1 cellular context compared by ENCODE assay signal in the genomic region with DNA sequence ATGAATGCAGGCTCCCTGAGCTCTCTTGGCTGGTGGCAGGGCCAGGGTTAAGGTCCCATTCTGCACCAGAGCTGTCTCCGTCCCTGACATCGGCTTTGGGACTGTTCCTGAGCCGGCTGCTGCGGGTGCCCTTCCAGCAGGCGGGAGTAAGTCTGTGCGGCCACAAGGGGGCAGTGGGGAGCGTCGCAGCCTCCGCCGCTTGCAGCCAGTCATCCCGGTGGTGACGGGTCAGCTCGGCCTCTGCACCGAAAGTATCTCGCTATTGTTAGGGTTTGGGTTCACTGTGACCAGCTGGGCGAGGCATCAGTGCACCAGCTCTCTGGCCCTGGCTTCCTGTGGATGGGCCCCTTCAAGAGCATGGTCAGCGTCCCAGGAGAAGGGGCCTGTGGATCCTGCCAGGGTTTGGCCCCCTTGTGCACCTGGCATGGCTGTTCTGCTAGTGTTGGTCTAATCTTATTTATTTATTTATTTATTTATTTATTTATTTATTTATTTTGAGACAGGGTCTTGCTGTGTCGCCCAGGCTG.
TF ChIP-seq lines count a peak whose summit lies in the region.

No MANE protein-coding gene starts in this region.

TF ChIP-seq in HEK293, 187 proteins besides CTCF, POLR2A, EP300 and RAD21 (continued from another document):
- TF ChIP-seq, protein P1, sequence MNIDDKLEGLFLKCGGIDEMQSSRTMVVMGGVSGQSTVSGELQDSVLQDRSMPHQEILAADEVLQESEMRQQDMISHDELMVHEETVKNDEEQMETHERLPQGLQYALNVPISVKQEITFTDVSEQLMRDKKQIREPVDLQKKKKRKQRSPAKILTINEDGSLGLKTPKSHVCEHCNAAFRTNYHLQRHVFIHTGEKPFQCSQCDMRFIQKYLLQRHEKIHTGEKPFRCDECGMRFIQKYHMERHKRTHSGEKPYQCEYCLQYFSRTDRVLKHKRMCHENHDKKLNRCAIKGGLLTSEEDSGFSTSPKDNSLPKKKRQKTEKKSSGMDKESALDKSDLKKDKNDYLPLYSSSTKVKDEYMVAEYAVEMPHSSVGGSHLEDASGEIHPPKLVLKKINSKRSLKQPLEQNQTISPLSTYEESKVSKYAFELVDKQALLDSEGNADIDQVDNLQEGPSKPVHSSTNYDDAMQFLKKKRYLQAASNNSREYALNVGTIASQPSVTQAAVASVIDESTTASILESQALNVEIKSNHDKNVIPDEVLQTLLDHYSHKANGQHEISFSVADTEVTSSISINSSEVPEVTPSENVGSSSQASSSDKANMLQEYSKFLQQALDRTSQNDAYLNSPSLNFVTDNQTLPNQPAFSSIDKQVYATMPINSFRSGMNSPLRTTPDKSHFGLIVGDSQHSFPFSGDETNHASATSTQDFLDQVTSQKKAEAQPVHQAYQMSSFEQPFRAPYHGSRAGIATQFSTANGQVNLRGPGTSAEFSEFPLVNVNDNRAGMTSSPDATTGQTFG (tag by site-specific recombination; IDR thresholded peaks at IDR 0.05; ENCODE audit: borderline replicate concordance) = no peak
- TF ChIP-seq PRDM1 (tag by site-specific recombination; IDR thresholded peaks at IDR 0.05) (no peak), HOXD13 (CRISPR knock-in tag; IDR thresholded peaks at IDR 0.05; ENCODE audit: borderline replicate concordance) (no peak), ZNF701 (tag by site-specific recombination; IDR thresholded peaks at IDR 0.05) (no peak), ZBTB48 (tag by site-specific recombination; IDR thresholded peaks at IDR 0.05) (peak; percentile 26; the same call in 1 of the 2 replicates), ZNF426 (tag by site-specific recombination; IDR thresholded peaks at IDR 0.05) (peak; percentile 82), ZNF121 (tag by site-specific recombination; IDR thresholded peaks at IDR 0.05) (peak; percentile 59; the same call in 1 of the 2 replicates), RBAK (tag by site-specific recombination; IDR thresholded peaks at IDR 0.05) (peak; percentile 48; the same call in 1 of the 2 replicates), FEZF1 (tag by site-specific recombination; IDR thresholded peaks at IDR 0.05) (no peak; the same call in 1 of the 2 replicates), ZNF529 (tag by site-specific recombination; IDR thresholded peaks at IDR 0.05; ENCODE audit: insufficient replicate concordance) (no peak), ZNF473 (tag by site-specific recombination; IDR thresholded peaks at IDR 0.05) (no peak), ZSCAN23 (tag by site-specific recombination; IDR thresholded peaks at IDR 0.05) (no peak), ZNF549 (tag by site-specific recombination; IDR thresholded peaks at IDR 0.05) (no peak), ZNF677 (tag by site-specific recombination; IDR thresholded peaks at IDR 0.05) (no peak), EGR2 (tag by site-specific recombination; IDR thresholded peaks at IDR 0.05; ENCODE audit: low read depth) (no peak), SP2 (tag by site-specific recombination; IDR thresholded peaks at IDR 0.05) (no peak), ZNF292 (tag by site-specific recombination; IDR thresholded peaks at IDR 0.05; ENCODE audit: borderline replicate concordance, low read depth) (peak; percentile 66; the same call in 1 of the 2 replicates), ZNF670 (tag by site-specific recombination; IDR thresholded peaks at IDR 0.05; ENCODE audit: low read depth) (no peak), ZNF433 (tag by site-specific recombination; IDR thresholded peaks at IDR 0.05; ENCODE audit: low read depth) (no peak), ZNF654 (tag by site-specific recombination; IDR thresholded peaks at IDR 0.05; ENCODE audit: low read depth) (peak; percentile 29), ZNF202 (tag by site-specific recombination; IDR thresholded peaks at IDR 0.05; ENCODE audit: borderline replicate concordance) (no peak)
- TF ChIP-seq, protein P2, sequence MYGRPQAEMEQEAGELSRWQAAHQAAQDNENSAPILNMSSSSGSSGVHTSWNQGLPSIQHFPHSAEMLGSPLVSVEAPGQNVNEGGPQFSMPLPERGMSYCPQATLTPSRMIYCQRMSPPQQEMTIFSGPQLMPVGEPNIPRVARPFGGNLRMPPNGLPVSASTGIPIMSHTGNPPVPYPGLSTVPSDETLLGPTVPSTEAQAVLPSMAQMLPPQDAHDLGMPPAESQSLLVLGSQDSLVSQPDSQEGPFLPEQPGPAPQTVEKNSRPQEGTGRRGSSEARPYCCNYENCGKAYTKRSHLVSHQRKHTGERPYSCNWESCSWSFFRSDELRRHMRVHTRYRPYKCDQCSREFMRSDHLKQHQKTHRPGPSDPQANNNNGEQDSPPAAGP (tag by site-specific recombination; IDR thresholded peaks at IDR 0.05) = 0 out of 2 replicates have a peak, but pooled peaks have one; percentile 22
- TF ChIP-seq, protein P3, sequence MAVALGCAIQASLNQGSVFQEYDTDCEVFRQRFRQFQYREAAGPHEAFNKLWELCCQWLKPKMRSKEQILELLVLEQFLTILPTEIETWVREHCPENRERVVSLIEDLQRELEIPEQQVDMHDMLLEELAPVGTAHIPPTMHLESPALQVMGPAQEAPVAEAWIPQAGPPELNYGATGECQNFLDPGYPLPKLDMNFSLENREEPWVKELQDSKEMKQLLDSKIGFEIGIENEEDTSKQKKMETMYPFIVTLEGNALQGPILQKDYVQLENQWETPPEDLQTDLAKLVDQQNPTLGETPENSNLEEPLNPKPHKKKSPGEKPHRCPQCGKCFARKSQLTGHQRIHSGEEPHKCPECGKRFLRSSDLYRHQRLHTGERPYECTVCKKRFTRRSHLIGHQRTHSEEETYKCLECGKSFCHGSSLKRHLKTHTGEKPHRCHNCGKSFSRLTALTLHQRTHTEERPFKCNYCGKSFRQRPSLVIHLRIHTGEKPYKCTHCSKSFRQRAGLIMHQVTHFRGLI (tag by site-specific recombination; IDR thresholded peaks at IDR 0.05) = no peak
- TF ChIP-seq, protein P4, sequence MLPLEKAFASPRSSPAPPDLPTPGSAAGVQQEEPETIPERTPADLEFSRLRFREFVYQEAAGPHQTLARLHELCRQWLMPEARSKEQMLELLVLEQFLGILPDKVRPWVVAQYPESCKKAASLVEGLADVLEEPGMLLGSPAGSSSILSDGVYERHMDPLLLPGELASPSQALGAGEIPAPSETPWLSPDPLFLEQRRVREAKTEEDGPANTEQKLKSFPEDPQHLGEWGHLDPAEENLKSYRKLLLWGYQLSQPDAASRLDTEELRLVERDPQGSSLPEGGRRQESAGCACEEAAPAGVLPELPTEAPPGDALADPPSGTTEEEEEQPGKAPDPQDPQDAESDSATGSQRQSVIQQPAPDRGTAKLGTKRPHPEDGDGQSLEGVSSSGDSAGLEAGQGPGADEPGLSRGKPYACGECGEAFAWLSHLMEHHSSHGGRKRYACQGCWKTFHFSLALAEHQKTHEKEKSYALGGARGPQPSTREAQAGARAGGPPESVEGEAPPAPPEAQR (tag by site-specific recombination; IDR thresholded peaks at IDR 0.05) = no peak
- TF ChIP-seq, protein P5, sequence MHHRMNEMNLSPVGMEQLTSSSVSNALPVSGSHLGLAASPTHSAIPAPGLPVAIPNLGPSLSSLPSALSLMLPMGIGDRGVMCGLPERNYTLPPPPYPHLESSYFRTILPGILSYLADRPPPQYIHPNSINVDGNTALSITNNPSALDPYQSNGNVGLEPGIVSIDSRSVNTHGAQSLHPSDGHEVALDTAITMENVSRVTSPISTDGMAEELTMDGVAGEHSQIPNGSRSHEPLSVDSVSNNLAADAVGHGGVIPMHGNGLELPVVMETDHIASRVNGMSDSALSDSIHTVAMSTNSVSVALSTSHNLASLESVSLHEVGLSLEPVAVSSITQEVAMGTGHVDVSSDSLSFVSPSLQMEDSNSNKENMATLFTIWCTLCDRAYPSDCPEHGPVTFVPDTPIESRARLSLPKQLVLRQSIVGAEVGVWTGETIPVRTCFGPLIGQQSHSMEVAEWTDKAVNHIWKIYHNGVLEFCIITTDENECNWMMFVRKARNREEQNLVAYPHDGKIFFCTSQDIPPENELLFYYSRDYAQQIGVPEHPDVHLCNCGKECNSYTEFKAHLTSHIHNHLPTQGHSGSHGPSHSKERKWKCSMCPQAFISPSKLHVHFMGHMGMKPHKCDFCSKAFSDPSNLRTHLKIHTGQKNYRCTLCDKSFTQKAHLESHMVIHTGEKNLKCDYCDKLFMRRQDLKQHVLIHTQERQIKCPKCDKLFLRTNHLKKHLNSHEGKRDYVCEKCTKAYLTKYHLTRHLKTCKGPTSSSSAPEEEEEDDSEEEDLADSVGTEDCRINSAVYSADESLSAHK (tag by site-specific recombination; IDR thresholded peaks at IDR 0.05) = no peak
- TF ChIP-seq, protein P6, sequence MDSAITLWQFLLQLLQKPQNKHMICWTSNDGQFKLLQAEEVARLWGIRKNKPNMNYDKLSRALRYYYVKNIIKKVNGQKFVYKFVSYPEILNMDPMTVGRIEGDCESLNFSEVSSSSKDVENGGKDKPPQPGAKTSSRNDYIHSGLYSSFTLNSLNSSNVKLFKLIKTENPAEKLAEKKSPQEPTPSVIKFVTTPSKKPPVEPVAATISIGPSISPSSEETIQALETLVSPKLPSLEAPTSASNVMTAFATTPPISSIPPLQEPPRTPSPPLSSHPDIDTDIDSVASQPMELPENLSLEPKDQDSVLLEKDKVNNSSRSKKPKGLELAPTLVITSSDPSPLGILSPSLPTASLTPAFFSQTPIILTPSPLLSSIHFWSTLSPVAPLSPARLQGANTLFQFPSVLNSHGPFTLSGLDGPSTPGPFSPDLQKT (IDR thresholded peaks at IDR 0.05; ENCODE audit: borderline replicate concordance, low read depth, low read length) = no peak
